In the genomic region with DNA sequence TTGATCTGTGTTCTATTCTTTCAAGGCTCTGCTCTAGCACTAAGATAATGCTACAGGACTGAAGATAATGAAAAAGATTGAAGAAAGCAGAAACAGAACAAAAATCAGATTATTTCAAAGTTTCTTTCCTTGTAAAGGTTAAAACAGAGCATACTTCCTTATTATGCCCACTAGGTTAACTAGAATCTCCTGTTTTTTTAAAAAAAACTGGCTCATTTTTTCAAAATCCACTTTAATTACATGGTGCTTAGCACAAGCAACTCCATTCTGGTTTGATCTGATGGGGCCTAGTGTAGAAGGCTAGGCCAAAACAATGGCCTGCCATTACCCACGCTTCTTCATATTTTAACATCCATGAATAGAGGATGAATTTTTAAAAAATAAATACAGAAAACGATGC, we compare ENCODE assay signal across 12 cellular contexts. TPM values are rescaled to one million over a fixed set of nuclear protein-coding genes. Genes with fewer than 3 reads are reported as not detected.
DNase-seq lines count a peak whose midpoint lies in the region; ATAC-seq and TF ChIP-seq lines count a peak whose summit lies in the region.
"Had no signal": no experiment of that assay in that cellular context is flagged by ENCODE, and none has a peak within 500 bp of the region (broad histone marks: within the 10 kb centered on the region; RNA-seq: fewer than 3 reads in every experiment).

No MANE protein-coding gene starts in this region.

- peak overlapping the region; percentile 76 for H3K4me3 ChIP-seq in iPS-15b (ENCODE audit: low read depth, low read length)
- peak overlapping the region; percentile 97 for H3K4me3 ChIP-seq in suprapubic skin

- no peak for TF ChIP-seq CTCF in suprapubic skin (IDR thresholded peaks at IDR 0.05)

- peaks cover 43% of the 10 kb centered on the region for H3K36me3 Mint-ChIP-seq in activated naive CD4-positive, alpha-beta T cell treated with anti-CD3 and anti-CD28 coated beads, Interleukin-2, amount 10 ng/mL, durations not matched to agents 7 days and 5 days
- H3K36me3 Mint-ChIP-seq in T-helper 17 cell (ENCODE audit: low read depth): peaks cover 10% of the 10 kb centered on the region

- WGBS in suprapubic skin: 81% methylated on average over 2 of the region's 2 CpGs

- H3K9me3 ChIP-seq in T-helper 17 cell (ENCODE audit: control insufficient read depth, low read length, poor library complexity, severe bottlenecking) (no peaks in the 10 kb centered on the region), iPS-15b (ENCODE audit: control insufficient read depth, insufficient read depth, low read length) (no peaks in the 10 kb centered on the region), suprapubic skin (no peaks in the 10 kb centered on the region)

- no peak for DNase-seq in activated naive CD4-positive, alpha-beta T cell treated with anti-CD3 and anti-CD28 coated beads, Interleukin-2, amount 10 ng/mL, durations not matched to agents 7 days and 5 days
- DNase-seq in activated naive CD4-positive, alpha-beta T cell treated with Interleukin-2 at 50 U/mL for 16 hours: no peak
- DNase-seq in T-helper 17 cell (no peak), suprapubic skin (ENCODE audit: low spot score in 2 of 2) (no peak), NCI-H748 treated with DMSO at 0.1 percent for 48 hours (lab: John Stamatoyannopoulos, UW) (no peak)
- DNase-seq: activated gamma-delta T cell, heart right ventricle had no signal

- no peaks in the 10 kb centered on the region for H3K36me3 ChIP-seq in iPS-15b (ENCODE audit: control insufficient read depth, insufficient read depth, low read length)
- H3K36me3 ChIP-seq in suprapubic skin: no peaks in the 10 kb centered on the region

- TF ChIP-seq EP300 in suprapubic skin (IDR thresholded peaks at IDR 0.05): no peak

- H3K4me1 Mint-ChIP-seq in activated naive CD4-positive, alpha-beta T cell treated with anti-CD3 and anti-CD28 coated beads, Interleukin-2, amount 10 ng/mL, durations not matched to agents 7 days and 5 days: peaks cover 63% of the 10 kb centered on the region
- peaks cover 42% of the 10 kb centered on the region for H3K4me1 Mint-ChIP-seq in T-helper 17 cell

- peaks cover 16% of the 10 kb centered on the region for H3K9me3 Mint-ChIP-seq in activated naive CD4-positive, alpha-beta T cell treated with anti-CD3 and anti-CD28 coated beads, Interleukin-2, amount 10 ng/mL, durations not matched to agents 7 days and 5 days

- no peaks in the 10 kb centered on the region for H3K27me3 ChIP-seq in iPS-15b (ENCODE audit: control insufficient read depth, insufficient read depth, low read length)
- no peaks in the 10 kb centered on the region for H3K27me3 ChIP-seq in suprapubic skin
- H3K27me3 ChIP-seq: heart right ventricle had no signal

- peak overlapping the region; percentile 96 for H3K27ac Mint-ChIP-seq in activated naive CD4-positive, alpha-beta T cell treated with anti-CD3 and anti-CD28 coated beads, Interleukin-2, amount 10 ng/mL, durations not matched to agents 7 days and 5 days
- peak overlapping the region; percentile 92 for H3K27ac Mint-ChIP-seq in T-helper 17 cell

- CTCF ChIA-PET in activated naive CD4-positive, alpha-beta T cell treated with anti-CD3 and anti-CD28 coated beads, Interleukin-2, amount 10 ng/mL, durations not matched to agents 7 days and 5 days (lab: Charles Lee): interaction anchor here (1.0 to 1.5 kb wide), 2 partner anchors 47 to 158 kb away, joined by 3 to 5 read pairs; partner anchors contain the start of gene CENPC

- H3K27ac ChIP-seq in suprapubic skin: no peak overlapping the region

- H3K9ac ChIP-seq in iPS-15b (ENCODE audit: low read depth, low read length): peak overlapping the region; percentile 66

- ATAC-seq in T-helper 17 cell (no peak), HG02885 (IDR thresholded peaks at IDR 0.05; ENCODE audit: poor library complexity, unreplicated experiment) (no peak), GM19452 (IDR thresholded peaks at IDR 0.05; ENCODE audit: unreplicated experiment) (no peak)

- H3K27me3 Mint-ChIP-seq in activated naive CD4-positive, alpha-beta T cell treated with anti-CD3 and anti-CD28 coated beads, Interleukin-2, amount 10 ng/mL, durations not matched to agents 7 days and 5 days: no peaks in the 10 kb centered on the region
- H3K27me3 Mint-ChIP-seq in T-helper 17 cell: no peaks in the 10 kb centered on the region

- TF ChIP-seq POLR2A in suprapubic skin (IDR thresholded peaks at IDR 0.05): no peak

- H3K4me1 ChIP-seq in iPS-15b (ENCODE audit: control insufficient read depth, insufficient read depth, low read length) (peaks cover 5% of the 10 kb centered on the region), suprapubic skin (peaks cover 40% of the 10 kb centered on the region)

- peak overlapping the region; percentile 91 for H3K4me3 Mint-ChIP-seq in activated naive CD4-positive, alpha-beta T cell treated with anti-CD3 and anti-CD28 coated beads, Interleukin-2, amount 10 ng/mL, durations not matched to agents 7 days and 5 days
- H3K4me3 Mint-ChIP-seq in T-helper 17 cell: peak overlapping the region; percentile 70

RNA-seq across cellular contexts. Expression of gene UBA6, which starts 1.2 kb away (rescaled TPM):
- total RNA-seq in T-helper 17 cell: 10 to 100 TPM; 43.7 to 54.8 TPM
- total RNA-seq in suprapubic skin: 10 to 100 TPM; 49.4 to 81.9 (median 56.3) TPM

RNA-seq across cellular contexts. Expression of gene GNRHR, which starts 52.0 kb away (rescaled TPM):
- total RNA-seq in T-helper 17 cell (not detected), suprapubic skin (not detected)
- total RNA-seq: heart right ventricle, RPMI7951, urinary bladder had no signal
